Comparison of ENCODE assay signal across 9 cellular contexts in genomic region chr5:107104774-107105050, GRCh38.
DNase-seq lines count a peak whose midpoint lies in the region; ATAC-seq and TF ChIP-seq lines count a peak whose summit lies in the region.
"Had no signal": no experiment of that assay in that cellular context is flagged by ENCODE, and none has a peak within 500 bp of the region (broad histone marks: within the 10 kb centered on the region; RNA-seq: fewer than 3 reads in every experiment).

No MANE protein-coding gene starts in this region.

- H3K4me1 ChIP-seq in mucosa of descending colon (ENCODE audit: low read depth) (no peaks in the 10 kb centered on the region), breast epithelium (no peaks in the 10 kb centered on the region)

- H3K9me3 ChIP-seq in mucosa of descending colon (no peaks in the 10 kb centered on the region), breast epithelium (peaks cover 0 to 4% of the 10 kb centered on the region in 2 donors)

- TF ChIP-seq POLR2A in breast epithelium (IDR thresholded peaks at IDR 0.05) = no peak

- peak; percentile 99 for ATAC-seq in GM18861 (IDR thresholded peaks at IDR 0.05; ENCODE audit: unreplicated experiment)
- ATAC-seq in HG02981 (IDR thresholded peaks at IDR 0.05; ENCODE audit: unreplicated experiment) = peak; percentile 90
- ATAC-seq in mucosa of descending colon = peak; percentile 42

- no peaks in the 10 kb centered on the region for H3K36me3 ChIP-seq in mucosa of descending colon (ENCODE audit: low read depth)
- H3K36me3 ChIP-seq in breast epithelium = no peaks in the 10 kb centered on the region

- intact Hi-C loops in mucosa of descending colon (cut with DNase I, micrococcal nuclease) = no loop called here
- intact Hi-C loops in breast epithelium (cut with DNase I; ENCODE audit: low total_unique reads) = no loop called here

- DNase-seq in SW480 (ENCODE audit: low spot score) (peak; percentile 41), mucosa of descending colon (peak in 1 of 3 donors; percentile 4), breast epithelium (ENCODE audit: low spot score in 2 of 2) (no peak), NCI-H2029 (lab: John Stamatoyannopoulos, UW) (no peak), substantia nigra (lab: John Stamatoyannopoulos, UW) (no peak), AG20443 (ENCODE audit: low spot score) (no peak)
- DNase-seq: NCI-H1417 had no signal

- H3K27ac ChIP-seq in breast epithelium (no peak overlapping the region), substantia nigra (ENCODE audit: low read depth, low read length, poor library complexity, severe bottlenecking) (no peak overlapping the region)

- H3K4me3 ChIP-seq in mucosa of descending colon (no peak overlapping the region), breast epithelium (no peak overlapping the region)

- H3K27me3 ChIP-seq in breast epithelium = no peaks in the 10 kb centered on the region

- TF ChIP-seq CTCF in mucosa of descending colon (IDR thresholded peaks at IDR 0.05) (no peak), breast epithelium (IDR thresholded peaks at IDR 0.05) (no peak)

Comparison
In these comparisons a context has a peak if more than half of its experiments do, and no peak if none do; other contexts are left out.
1. ATAC-seq: peak in every context shown above with its lines; median percentile 99 in GM18861; 90 in HG02981; 42 in mucosa of descending colon.